In the genomic region with DNA sequence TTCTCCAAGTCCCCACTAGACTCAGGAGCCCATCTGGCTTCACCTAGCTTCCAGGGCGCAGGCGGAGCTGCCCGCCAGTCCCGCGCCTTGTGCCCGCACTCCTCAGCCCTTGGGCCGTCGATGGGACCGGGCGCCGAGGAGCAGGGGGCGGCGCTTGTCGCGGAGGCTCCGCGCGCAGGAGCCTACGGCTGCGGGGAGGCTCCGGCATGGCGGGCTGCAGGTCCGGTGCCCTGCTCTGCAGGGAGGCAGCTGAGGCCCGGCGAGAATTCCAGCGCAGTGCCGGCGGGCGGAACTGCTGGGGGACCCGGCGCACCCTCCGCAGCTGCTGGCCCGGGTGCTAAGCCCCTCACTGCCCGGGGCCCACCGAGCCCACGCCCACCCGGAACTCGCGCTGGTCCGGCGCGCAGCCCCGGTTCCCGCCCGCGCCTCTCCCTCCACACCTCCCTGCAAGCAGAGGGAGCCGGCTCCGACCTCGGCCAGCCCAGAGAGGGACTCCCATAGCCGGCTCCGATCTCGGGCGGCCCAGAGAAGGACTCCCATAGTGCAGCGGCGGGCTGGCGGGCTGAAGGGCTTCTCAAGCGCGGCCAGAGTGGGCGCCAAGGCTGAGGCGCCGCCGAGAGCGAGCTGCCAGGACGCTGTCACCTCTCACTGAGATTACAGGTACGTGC, we compare ENCODE assay signal across 22 cellular contexts.
"Had no signal": no experiment of that assay in that cellular context is flagged by ENCODE, and none has a peak within 500 bp of the region (broad histone marks: within the 10 kb centered on the region; RNA-seq: fewer than 3 reads in every experiment).

No MANE protein-coding gene starts in this region.

- H3K27ac Mint-ChIP-seq: immature natural killer cell; naive thymus-derived CD4-positive, alpha-beta T cell; nephron had no signal

- ATAC-seq: heart left ventricle; left colon; left lung; mucosa of descending colon; naive thymus-derived CD4-positive, alpha-beta T cell; psoas muscle; sciatic nerve had no signal

- H3K4me3 Mint-ChIP-seq: immature natural killer cell; naive thymus-derived CD4-positive, alpha-beta T cell; nephron; neural crest cell had no signal

- H3K4me1 Mint-ChIP-seq: immature natural killer cell, neural crest cell had no signal

- H3K9me3 Mint-ChIP-seq: immature natural killer cell had no signal

- H3K36me3 Mint-ChIP-seq: immature natural killer cell; naive thymus-derived CD4-positive, alpha-beta T cell had no signal

- DNase-seq: heart left ventricle; hypothalamus; immature natural killer cell; kidney; left colon; midbrain; naive thymus-derived CD4-positive, alpha-beta T cell; occipital lobe; stimulated activated CD4-positive, alpha-beta T cell treated with anti-CD3 and anti-CD28 coated beads, Interleukin-12 subunit alpha, Interleukin-12 subunit beta, amount 100 ng/mL, for 4 hours; stimulated activated CD4-positive, alpha-beta T cell treated with anti-CD3 and anti-CD28 coated beads, Interleukin-15, amount 100 ng/mL, for 24 hours; stimulated activated CD4-positive, alpha-beta T cell treated with anti-CD3 and anti-CD28 coated beads, Interleukin-2, amount 100 ng/mL, for 24 hours; stimulated activated CD4-positive, alpha-beta T cell treated with anti-CD3 and anti-CD28 coated beads, Interleukin-4, amount 100 ng/mL, for 1 hour; stimulated activated naive CD4-positive, alpha-beta T cell; stomach; tibial artery; uterus had no signal
